In the genomic region with DNA sequence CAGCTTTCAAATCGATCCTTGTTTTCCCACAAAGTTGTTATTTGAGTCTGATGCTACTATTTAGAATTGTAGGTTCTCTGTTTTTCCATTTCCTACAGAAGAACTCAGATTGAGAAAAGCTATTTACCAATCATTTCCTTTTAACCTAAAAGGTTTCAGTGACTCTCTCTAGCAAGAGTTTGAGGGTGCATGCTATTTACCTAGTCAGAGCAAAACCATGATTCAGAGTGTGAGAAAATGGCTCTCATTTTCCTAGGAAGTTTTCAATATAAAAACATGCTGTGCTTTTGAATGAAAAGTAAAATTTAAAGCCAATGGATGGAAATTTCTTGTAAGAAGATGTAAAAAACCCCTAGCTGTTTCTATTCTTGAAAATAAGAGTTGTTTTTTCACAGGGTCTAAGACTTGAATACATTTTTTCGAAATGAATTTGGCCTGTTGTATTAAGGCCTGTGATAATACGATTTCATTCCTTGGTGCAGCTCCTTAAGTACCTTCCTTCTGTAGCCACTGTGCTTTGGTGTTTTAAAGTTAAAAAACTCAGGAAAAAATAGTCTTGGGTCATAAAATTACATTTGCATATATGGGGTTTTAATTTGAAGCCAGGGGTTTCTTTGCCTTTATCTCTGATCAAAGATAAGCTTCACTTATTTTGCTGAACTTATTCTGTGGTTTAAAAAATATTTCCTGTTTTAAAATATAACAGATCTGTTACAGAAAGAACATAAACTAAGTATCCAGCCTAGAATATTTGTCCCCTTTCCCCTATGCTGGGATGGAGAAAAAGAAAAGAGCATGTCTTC, we compare ENCODE assay signal across 11 cellular contexts. TPM values are rescaled to one million over a fixed set of nuclear protein-coding genes. Genes with fewer than 3 reads are reported as not detected.
DNase-seq lines count a peak whose midpoint lies in the region; ATAC-seq and TF ChIP-seq lines count a peak whose summit lies in the region.
"Had no signal": no experiment of that assay in that cellular context is flagged by ENCODE, and none has a peak within 500 bp of the region (broad histone marks: within the 10 kb centered on the region; RNA-seq: fewer than 3 reads in every experiment).

No MANE protein-coding gene starts in this region.

- no peak overlapping the region for H2AFZ ChIP-seq in neuronal stem cell (ENCODE audit: low read length)

- no peak overlapping the region for H2BK12ac ChIP-seq in neuronal stem cell (ENCODE audit: low read length)

- no peak overlapping the region for H2BK15ac ChIP-seq in neuronal stem cell (ENCODE audit: low read length)

- H3K27me3 ChIP-seq in neuronal stem cell (ENCODE audit: control insufficient read depth in 3 of 3, insufficient read depth in 3 of 3, low read depth in 1 of 3, low read length in 3 of 3), result no peaks in the 10 kb centered on the region

- H2BK120ac ChIP-seq in neuronal stem cell (ENCODE audit: low read depth, low read length), result no peak overlapping the region

- H3K4me1 Mint-ChIP-seq in natural killer cell treated with Interleukin-12 subunit alpha and Interleukin-12 subunit beta and Interleukin-15 and Interleukin-18, amount 100 ng/mL, for 72 hours (ENCODE audit: low read depth in 2 of 2), result peaks cover 33 to 38% of the 10 kb centered on the region in 2 donors
- H3K4me1 Mint-ChIP-seq in natural killer cell, result peaks cover 17 to 18% of the 10 kb centered on the region in 2 donors

- H4K8ac ChIP-seq in neuronal stem cell (ENCODE audit: low read depth, low read length), result no peak overlapping the region

- no peak for TF ChIP-seq CTCF in natural killer cell (IDR thresholded peaks at IDR 0.05)

- no peak overlapping the region for H3K18ac ChIP-seq in neuronal stem cell (ENCODE audit: low read length)

- no peaks in the 10 kb centered on the region for H3K9me3 Mint-ChIP-seq in natural killer cell treated with Interleukin-12 subunit alpha and Interleukin-12 subunit beta and Interleukin-15 and Interleukin-18, amount 100 ng/mL, for 72 hours
- no peaks in the 10 kb centered on the region for H3K9me3 Mint-ChIP-seq in natural killer cell
- peaks cover 5 to 24% of the 10 kb centered on the region in 2 donors for H3K9me3 Mint-ChIP-seq in activated naive CD4-positive, alpha-beta T cell treated with anti-CD3 and anti-CD28 coated beads, Interleukin-2, amount 50 U/mL, for 72 hours

- H3K36me3 ChIP-seq in neuronal stem cell (replicated peaks in 1 of 2; ENCODE audit: control insufficient read depth in 2 of 2, insufficient read depth in 2 of 2, low read length in 2 of 2), result no peaks in the 10 kb centered on the region

- H3K4ac ChIP-seq in neuronal stem cell (ENCODE audit: low read length), result no peak overlapping the region

- H3K4me1 ChIP-seq in neuronal stem cell (ENCODE audit: control insufficient read depth in 2 of 2, insufficient read depth in 1 of 2, low read depth in 1 of 2, low read length in 2 of 2), result no peaks in the 10 kb centered on the region

- no peaks in the 10 kb centered on the region for H3K27me3 Mint-ChIP-seq in natural killer cell treated with Interleukin-12 subunit alpha and Interleukin-12 subunit beta and Interleukin-15 and Interleukin-18, amount 100 ng/mL, for 72 hours
- H3K27me3 Mint-ChIP-seq in natural killer cell (ENCODE audit: low read depth in 2 of 2), result no peaks in the 10 kb centered on the region
- H3K27me3 Mint-ChIP-seq: IgD-negative memory B cell had no signal

- no peak overlapping the region for H2AK5ac ChIP-seq in neuronal stem cell (ENCODE audit: low read depth, low read length)

- H3K79me1 ChIP-seq in neuronal stem cell (ENCODE audit: low read depth, low read length), result no peaks in the 10 kb centered on the region

- no peak overlapping the region for H3K4me2 ChIP-seq in neuronal stem cell (ENCODE audit: insufficient read depth, low read length, poor library complexity, severe bottlenecking)

- no peak overlapping the region for H3K4me3 ChIP-seq in neuronal stem cell (ENCODE audit: low read length in 2 of 2)

- H4K91ac ChIP-seq in neuronal stem cell (ENCODE audit: low read depth, low read length, poor library complexity), result no peak overlapping the region

- H3K9me3 ChIP-seq in neuronal stem cell (replicated peaks in 1 of 2; ENCODE audit: control insufficient read depth in 2 of 2, insufficient read depth in 1 of 2, low read depth in 1 of 2, low read length in 2 of 2), result peaks cover 0 to 6% of the 10 kb centered on the region in 2 donors

- H3K27ac ChIP-seq in neuronal stem cell (replicated peaks; ENCODE audit: low read length), result no peak overlapping the region

- no peak overlapping the region for H3K23ac ChIP-seq in neuronal stem cell (ENCODE audit: low read depth, low read length, poor library complexity)

- intact Hi-C loops in natural killer cell (cut with micrococcal nuclease) (no loop called here), left colon (cut with DNase I, micrococcal nuclease) (no loop called here)

- ATAC-seq in natural killer cell treated with Interleukin-12 subunit alpha and Interleukin-12 subunit beta and Interleukin-15 and Interleukin-18, amount 100 ng/mL, for 72 hours, result peak; percentile 85 to 87
- ATAC-seq in natural killer cell (no peak), HG02870 (IDR thresholded peaks at IDR 0.05; ENCODE audit: unreplicated experiment) (peak; percentile 80), left colon (no peak), GM21526 (IDR thresholded peaks at IDR 0.05; ENCODE audit: low FRiP score, unreplicated experiment) (no peak)
- ATAC-seq in activated naive CD4-positive, alpha-beta T cell treated with anti-CD3 and anti-CD28 coated beads, Interleukin-2, amount 50 U/mL, for 72 hours, result peak; percentile 94 to 97

- no peak overlapping the region for H3K14ac ChIP-seq in neuronal stem cell (ENCODE audit: low read length)

- no peak overlapping the region for H2BK5ac ChIP-seq in neuronal stem cell (ENCODE audit: low read length)

- WGBS in neuronal stem cell (ENCODE audit: extremely low coverage in 2 of 2, insufficient read length in 2 of 2, insufficient replicate concordance in 1 of 2), 2 donors, result no CpG with 5 or more reads among the region's 3 CpGs

- H3K27ac Mint-ChIP-seq in natural killer cell treated with Interleukin-12 subunit alpha and Interleukin-12 subunit beta and Interleukin-15 and Interleukin-18, amount 100 ng/mL, for 72 hours, result peak overlapping the region; percentile 3 to 33
- H3K27ac Mint-ChIP-seq in natural killer cell, result peak overlapping the region in 1 of 2 donors; percentile 0
- H3K27ac Mint-ChIP-seq in activated naive CD4-positive, alpha-beta T cell treated with anti-CD3 and anti-CD28 coated beads, Interleukin-2, amount 50 U/mL, for 72 hours, result peak overlapping the region; percentile 85 to 88
- H3K27ac Mint-ChIP-seq: IgD-negative memory B cell had no signal

- H3K4me3 Mint-ChIP-seq in natural killer cell treated with Interleukin-12 subunit alpha and Interleukin-12 subunit beta and Interleukin-15 and Interleukin-18, amount 100 ng/mL, for 72 hours, result peak overlapping the region; percentile 30
- no peak overlapping the region for H3K4me3 Mint-ChIP-seq in natural killer cell

- no peak for DNase-seq in natural killer cell treated with Interleukin-12 subunit alpha and Interleukin-12 subunit beta and Interleukin-15 and Interleukin-18, amount 100 ng/mL, for 72 hours (ENCODE audit: low spot score)
- DNase-seq in natural killer cell (no peak), neuronal stem cell (ENCODE audit: low spot score) (no peak), NCI-H1436 (lab: John Stamatoyannopoulos, UW) (no peak), left colon (no peak)
- DNase-seq in activated naive CD4-positive, alpha-beta T cell treated with anti-CD3 and anti-CD28 coated beads, Interleukin-2, amount 50 U/mL, for 72 hours (ENCODE audit: low spot score in 2 of 2), result no peak
- DNase-seq: NCI-H1417, OCI-M1 had no signal

- H3K9ac ChIP-seq in neuronal stem cell (ENCODE audit: low read depth, low read length, poor library complexity), result no peak overlapping the region

- H3K36me3 Mint-ChIP-seq in natural killer cell treated with Interleukin-12 subunit alpha and Interleukin-12 subunit beta and Interleukin-15 and Interleukin-18, amount 100 ng/mL, for 72 hours, result no peaks in the 10 kb centered on the region
- no peaks in the 10 kb centered on the region for H3K36me3 Mint-ChIP-seq in natural killer cell
- peaks cover 12 to 30% of the 10 kb centered on the region in 2 donors for H3K36me3 Mint-ChIP-seq in activated naive CD4-positive, alpha-beta T cell treated with anti-CD3 and anti-CD28 coated beads, Interleukin-2, amount 50 U/mL, for 72 hours

RNA-seq across cellular contexts. Expression of gene RSPH3, which starts 18.0 kb away (rescaled TPM):
- 1 to 10 TPM; 1.9 to 2.4 TPM for total RNA-seq in natural killer cell treated with Interleukin-12 subunit alpha and Interleukin-12 subunit beta and Interleukin-15 and Interleukin-18, amount 100 ng/mL, for 72 hours
- total RNA-seq in natural killer cell (1 to 10 TPM; 1.5 to 2.9 (median 2.4) TPM), left colon (10 to 100 TPM; 17.6 to 20.0 TPM)
- 1 to 10 TPM; 2.0 to 7.1 TPM for total RNA-seq in activated naive CD4-positive, alpha-beta T cell treated with anti-CD3 and anti-CD28 coated beads, Interleukin-2, amount 50 U/mL, for 72 hours
- polyA plus RNA-seq in neuronal stem cell (2013, experiment 1 of 2), result 3.8 TPM
- polyA plus RNA-seq in neuronal stem cell (2013, experiment 2 of 2), result 4.0 TPM

RNA-seq across cellular contexts. Expression of gene TAGAP, which starts 26.8 kb away (rescaled TPM):
- 10 to 100 TPM; 39.6 to 46.8 TPM for total RNA-seq in natural killer cell treated with Interleukin-12 subunit alpha and Interleukin-12 subunit beta and Interleukin-15 and Interleukin-18, amount 100 ng/mL, for 72 hours
- total RNA-seq in natural killer cell (100 to 1,000 TPM; 139 to 291 (median 178) TPM), left colon (1 to 10 TPM; 2.2 to 2.8 TPM)
- 10 to 100 TPM; 29.9 to 65.0 TPM for total RNA-seq in activated naive CD4-positive, alpha-beta T cell treated with anti-CD3 and anti-CD28 coated beads, Interleukin-2, amount 50 U/mL, for 72 hours
- not detected for polyA plus RNA-seq in neuronal stem cell (2013, experiment 1 of 2)
- polyA plus RNA-seq in neuronal stem cell (2013, experiment 2 of 2), result not detected

Comparison
In these comparisons a context has a peak if more than half of its experiments do, and no peak if none do; other contexts are left out.
1. ATAC-seq: peak in natural killer cell treated with Interleukin-12 subunit alpha and Interleukin-12 subunit beta and Interleukin-15 and Interleukin-18, amount 100 ng/mL, for 72 hours (2 of 2), HG02870 (single experiment) and activated naive CD4-positive, alpha-beta T cell treated with anti-CD3 and anti-CD28 coated beads, Interleukin-2, amount 50 U/mL, for 72 hours (2 of 2); none in natural killer cell (0 of 3), left colon (single experiment) and GM21526 (single experiment).
2. RNA of gene TAGAP, which starts 26.8 kb away (total RNA-seq): 139 to 291 TPM in natural killer cell, 29.9 to 65.0 TPM in activated naive CD4-positive, alpha-beta T cell treated with anti-CD3 and anti-CD28 coated beads, Interleukin-2, amount 50 U/mL, for 72 hours and 39.6 to 46.8 TPM in natural killer cell treated with Interleukin-12 subunit alpha and Interleukin-12 subunit beta and Interleukin-15 and Interleukin-18, amount 100 ng/mL, for 72 hours; 2.2 to 2.8 TPM in left colon; every median in the first group is over 4 times any median in the second.